In the genomic region with DNA sequence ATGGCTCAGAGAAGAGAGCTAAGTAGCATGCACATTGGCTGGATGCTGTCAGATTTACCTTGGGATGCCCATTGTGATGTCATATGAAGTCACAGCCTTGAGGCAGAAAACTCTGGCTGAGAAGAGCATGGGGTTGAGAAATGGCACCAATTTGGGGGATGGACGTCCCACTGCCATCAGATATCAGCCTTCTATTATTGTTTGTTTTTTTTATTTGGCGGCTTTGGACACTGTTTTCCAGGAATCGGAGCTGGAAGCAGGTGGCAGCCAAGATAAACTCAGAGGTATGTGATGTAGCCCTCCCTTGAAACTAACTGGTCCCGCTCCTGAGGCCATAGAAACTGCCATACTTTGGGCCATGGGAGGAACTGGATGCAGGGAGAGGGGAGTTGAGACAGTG, we compare ENCODE assay signal across 27 cellular contexts. TPM values are rescaled to one million over a fixed set of nuclear protein-coding genes. Genes with fewer than 3 reads are reported as not detected.
"Had no signal": no experiment of that assay in that cellular context is flagged by ENCODE, and none has a peak within 500 bp of the region (broad histone marks: within the 10 kb centered on the region; RNA-seq: fewer than 3 reads in every experiment).

No MANE protein-coding gene starts in this region.

- DNase-seq: effector memory CD8-positive, alpha-beta T cell; head of caudate nucleus; left ventricle myocardium superior; lower lobe of right lung; naive thymus-derived CD8-positive, alpha-beta T cell; nephron progenitor cell; nucleus accumbens; posterior cingulate gyrus; psoas muscle; right cardiac atrium; spleen; stimulated activated CD4-positive, alpha-beta T cell treated with anti-CD3 and anti-CD28 coated beads, Interleukin-4, amount 100 ng/mL, for 4 hours; stimulated activated naive CD4-positive, alpha-beta T cell; stimulated activated naive CD8-positive, alpha-beta T cell treated with anti-CD3 and anti-CD28 coated beads, Interleukin-15, amount 100 ng/mL, for 72 hours; thyroid gland; trophoblast cell had no signal

- H3K4me3 Mint-ChIP-seq: dendritic cell treated with granulocyte-macrophage colony-stimulating factor and Interleukin-4, amounts not matched to agents 40 ng/mL and 50 ng/mL, for 4 days; effector memory CD8-positive, alpha-beta T cell; naive thymus-derived CD8-positive, alpha-beta T cell; nephron progenitor cell; stimulated activated naive CD8-positive, alpha-beta T cell treated with anti-CD3 and anti-CD28 coated beads, Interleukin-15, amount 100 ng/mL, for 72 hours had no signal

- H3K27ac Mint-ChIP-seq: dendritic cell treated with granulocyte-macrophage colony-stimulating factor and Interleukin-4, amounts not matched to agents 40 ng/mL and 50 ng/mL, for 4 days; effector memory CD8-positive, alpha-beta T cell; nephron progenitor cell; stimulated activated naive CD8-positive, alpha-beta T cell treated with anti-CD3 and anti-CD28 coated beads, Interleukin-15, amount 100 ng/mL, for 72 hours had no signal

- H3K4me1 Mint-ChIP-seq: naive thymus-derived CD8-positive, alpha-beta T cell; nephron progenitor cell; stimulated activated naive CD8-positive, alpha-beta T cell treated with anti-CD3 and anti-CD28 coated beads, Interleukin-15, amount 100 ng/mL, for 72 hours had no signal

- H3K36me3 ChIP-seq: lower lobe of right lung, spleen, suprapubic skin, thyroid gland, vagina had no signal

- H3K27me3 Mint-ChIP-seq: stimulated activated naive CD8-positive, alpha-beta T cell treated with anti-CD3 and anti-CD28 coated beads, Interleukin-15, amount 100 ng/mL, for 72 hours had no signal

- H3K36me3 Mint-ChIP-seq: naive thymus-derived CD8-positive, alpha-beta T cell had no signal

- FAIRE-seq: colon, endometrium, frontal cortex, keratinocyte had no signal

- H3K9me3 Mint-ChIP-seq: dendritic cell treated with granulocyte-macrophage colony-stimulating factor and Interleukin-4, amounts not matched to agents 40 ng/mL and 50 ng/mL, for 4 days; effector memory CD8-positive, alpha-beta T cell; stimulated activated naive CD8-positive, alpha-beta T cell treated with anti-CD3 and anti-CD28 coated beads, Interleukin-15, amount 100 ng/mL, for 72 hours had no signal

- H3K27ac ChIP-seq: lower lobe of right lung, psoas muscle, skin epidermis, spleen, suprapubic skin, thyroid gland, vagina had no signal

- ATAC-seq: effector memory CD8-positive, alpha-beta T cell; left ventricle myocardium superior; lower lobe of right lung; naive thymus-derived CD8-positive, alpha-beta T cell; psoas muscle; right cardiac atrium; stimulated activated naive CD8-positive, alpha-beta T cell treated with anti-CD3 and anti-CD28 coated beads, Interleukin-15, amount 100 ng/mL, for 72 hours had no signal

- H3K27me3 ChIP-seq: spleen, suprapubic skin, thyroid gland, vagina had no signal

- H3K4me3 ChIP-seq: lower lobe of right lung, psoas muscle, skin epidermis, spleen, suprapubic skin, thyroid gland, vagina had no signal

- H3K9me3 ChIP-seq: lower lobe of right lung, psoas muscle, spleen, suprapubic skin, thyroid gland, vagina had no signal

- H3K4me1 ChIP-seq: lower lobe of right lung, psoas muscle, spleen, suprapubic skin, thyroid gland, vagina had no signal

RNA-seq across cellular contexts. Expression of a gene that starts 40.6 kb away (rescaled TPM):
- total RNA-seq: fibroblast of villous mesenchyme; left ventricle myocardium superior; myocyte; naive thymus-derived CD8-positive, alpha-beta T cell; osteocyte had no signal
- polyA plus RNA-seq: naive thymus-derived CD8-positive, alpha-beta T cell had no signal

RNA-seq across cellular contexts. Expression of a gene that starts 42.3 kb away (rescaled TPM):
- total RNA-seq: naive thymus-derived CD8-positive, alpha-beta T cell had no signal
